ENCODE assay signal across 8 cellular contexts in genomic region chr3:52246264-52246620, GRCh38. TPM values are rescaled to one million over a fixed set of nuclear protein-coding genes. Genes with fewer than 3 reads are reported as not detected.
DNase-seq lines count a peak whose midpoint lies in the region; ATAC-seq and TF ChIP-seq lines count a peak whose summit lies in the region.

No MANE protein-coding gene starts in this region.

- peaks cover 48 to 86% (median 81%) of the 10 kb centered on the region in 4 donors for H3K4me1 Mint-ChIP-seq in naive thymus-derived CD8-positive, alpha-beta T cell

- DNase-seq in AG10803 (ENCODE audit: low read depth) (no peak), KBM-7 (no peak), SIG-M5 treated with dmso at 0.1 percent for 504 hours (lab: John Stamatoyannopoulos, UW; ENCODE audit: unreplicated experiment) (no peak), HEK293T (ENCODE audit: extremely low spot score) (no peak)
- DNase-seq in naive thymus-derived CD8-positive, alpha-beta T cell = no peak
- no peak for DNase-seq in stimulated activated CD4-positive, alpha-beta T cell treated with anti-CD3 and anti-CD28 coated beads, Interleukin-12 subunit alpha, Interleukin-12 subunit beta, amount 100 ng/mL, for 4 hours

- peak overlapping the region; percentile 63 to 67 for H3K9ac ChIP-seq in duodenal mucosa (ENCODE audit: low read depth in 1 of 2, low read length in 2 of 2)

- H3K36me3 ChIP-seq in KOPT-K1 (ENCODE audit: insufficient read depth, low read length) (peaks cover 36% of the 10 kb centered on the region), duodenal mucosa (ENCODE audit: control insufficient read depth in 1 of 2, insufficient read depth in 2 of 2, low read length in 2 of 2) (peaks cover 14 to 18% of the 10 kb centered on the region in 2 donors)

- H3K27me3 Mint-ChIP-seq in naive thymus-derived CD8-positive, alpha-beta T cell = no peaks in the 10 kb centered on the region

- peak overlapping the region; percentile 91 to 100 (median 98) for H3K27ac Mint-ChIP-seq in naive thymus-derived CD8-positive, alpha-beta T cell

- POLR2A ChIA-PET in naive thymus-derived CD8-positive, alpha-beta T cell (lab: Charles Lee) = interaction anchor here (1.0 to 58.8 kb wide), 4 partner anchors 4 to 93 kb away, joined by 3 to 1841 read pairs (median 1452); partner anchors contain the start of genes GLYCTK, PPM1M, TLR9 and TWF2
- POLR2A ChIA-PET in HEK293T (lab: Yijun Ruan, JAX) = interaction anchor here (0.7 kb wide), 1 partner anchor 51 kb away, joined by 3 read pairs; no protein-coding TSS in a partner anchor

- peak overlapping the region; percentile 77 for H3K4me3 ChIP-seq in AG10803 (ENCODE audit: low read length)
- peak overlapping the region; percentile 68 to 75 for H3K4me3 ChIP-seq in duodenal mucosa (ENCODE audit: low read depth in 1 of 2, low read length in 2 of 2)

- H3K9me3 Mint-ChIP-seq in naive thymus-derived CD8-positive, alpha-beta T cell = no peaks in the 10 kb centered on the region

- H3K4me3 Mint-ChIP-seq in naive thymus-derived CD8-positive, alpha-beta T cell = peak overlapping the region; percentile 84 to 93 (median 88)

- peaks cover 0 to 34% (median 7%) of the 10 kb centered on the region in 3 donors for H3K36me3 Mint-ChIP-seq in naive thymus-derived CD8-positive, alpha-beta T cell

- H3K27ac ChIP-seq in KOPT-K1 (ENCODE audit: low read depth, low read length, poor library complexity, severe bottlenecking) (peak overlapping the region; percentile 54), duodenal mucosa (ENCODE audit: low read depth, low read length) (peak overlapping the region; percentile 72)

- CTCF ChIA-PET in HEK293T (lab: Yijun Ruan, JAX) = no interaction called here

- ATAC-seq in naive thymus-derived CD8-positive, alpha-beta T cell = peak; percentile 15 to 22

- no peak for TF ChIP-seq CTCF in AG10803 (conservative IDR thresholded peaks at IDR 0.05; ENCODE audit: low read length)

- H3K27me3 ChIP-seq in duodenal mucosa (ENCODE audit: control insufficient read depth in 1 of 2, insufficient read depth in 2 of 2, low read length in 2 of 2) = no peaks in the 10 kb centered on the region

- in situ Hi-C loops in KBM-7 (cut with MboI; ENCODE audit: low pct_unique_long_range_greater_than_20kb, low sequenced_read_pairs) = no loop called here

- no peaks in the 10 kb centered on the region for H3K9me3 ChIP-seq in KOPT-K1 (ENCODE audit: insufficient read depth, low read length, poor library complexity, severe bottlenecking)
- no peaks in the 10 kb centered on the region for H3K9me3 ChIP-seq in duodenal mucosa (ENCODE audit: control insufficient read depth in 1 of 2, low read length in 2 of 2)

- peaks cover 4 to 38% of the 10 kb centered on the region in 2 donors for H3K4me1 ChIP-seq in duodenal mucosa (ENCODE audit: control insufficient read depth in 1 of 2, insufficient read depth in 2 of 2, low read length in 2 of 2)

TF ChIP-seq in HEK293T, 16 proteins besides CTCF, POLR2A, EP300 and RAD21:
- TF ChIP-seq PKNOX1 (IDR thresholded peaks at IDR 0.05) (no peak), BHLHE40 (IDR thresholded peaks at IDR 0.05; ENCODE audit: borderline replicate concordance) (no peak), SUZ12 (IDR thresholded peaks at IDR 0.05) (no peak), NFRKB (IDR thresholded peaks at IDR 0.05) (no peak), ELF4 (IDR thresholded peaks at IDR 0.05) (no peak), HDGF (IDR thresholded peaks at IDR 0.05; ENCODE audit: borderline replicate concordance) (no peak), CTBP1 (IDR thresholded peaks at IDR 0.05; ENCODE audit: borderline replicate concordance) (no peak), FOXM1 (IDR thresholded peaks at IDR 0.05; ENCODE audit: borderline replicate concordance) (no peak), ZNF384 (IDR thresholded peaks at IDR 0.05) (no peak)

RNA-seq across cellular contexts. Expression of gene PPM1M, which starts 0.7 kb away (rescaled TPM):
- 100 to 1,000 TPM; 108 to 114 TPM for total RNA-seq in naive thymus-derived CD8-positive, alpha-beta T cell
- polyA plus RNA-seq in naive thymus-derived CD8-positive, alpha-beta T cell = 100 to 1,000 TPM in 2 of 3 donors, 10 to 100 TPM in 1; 68.0 to 172 (median 106) TPM

RNA-seq across cellular contexts. Expression of gene TWF2, which starts 7.3 kb away (rescaled TPM):
- total RNA-seq in naive thymus-derived CD8-positive, alpha-beta T cell = 10 to 100 TPM; 77.2 to 77.6 TPM
- polyA plus RNA-seq in naive thymus-derived CD8-positive, alpha-beta T cell = 100 to 1,000 TPM; 112 to 171 (median 142) TPM

RNA-seq across cellular contexts. Expression of gene TLR9, which starts 20.8 kb away (rescaled TPM):
- 1 to 10 TPM; 2.4 to 2.8 TPM for total RNA-seq in naive thymus-derived CD8-positive, alpha-beta T cell
- not detected for polyA plus RNA-seq in naive thymus-derived CD8-positive, alpha-beta T cell

RNA-seq across cellular contexts. Expression of gene WDR82, which starts 32.2 kb away (rescaled TPM):
- total RNA-seq in naive thymus-derived CD8-positive, alpha-beta T cell = 100 to 1,000 TPM; 190 to 191 TPM
- 100 to 1,000 TPM; 136 to 172 (median 146) TPM for polyA plus RNA-seq in naive thymus-derived CD8-positive, alpha-beta T cell

RNA-seq across cellular contexts. Expression of gene GLYCTK, which starts 41.4 kb away (rescaled TPM):
- 10 to 100 TPM; 39.9 to 41.5 TPM for total RNA-seq in naive thymus-derived CD8-positive, alpha-beta T cell
- polyA plus RNA-seq in naive thymus-derived CD8-positive, alpha-beta T cell = 10 to 100 TPM in 1 of 3 donors, 1 to 10 TPM in 2; 6.4 to 10.4 (median 7.6) TPM
